ENCODE assay signal across 25 cellular contexts in genomic region chr3:193859195-193859594, GRCh38.
"Had no signal": no experiment of that assay in that cellular context is flagged by ENCODE, and none has a peak within 500 bp of the region (broad histone marks: within the 10 kb centered on the region; RNA-seq: fewer than 3 reads in every experiment).

No MANE protein-coding gene starts in this region.

- H3K4me3 Mint-ChIP-seq: activated CD4-positive, alpha-beta memory T cell treated with anti-CD3 and anti-CD28 coated beads, Interleukin-2, amount 10 ng/mL, durations not matched to agents 7 days and 5 days; activated CD4-positive, alpha-beta T cell treated with anti-CD3 and anti-CD28 coated beads for 36 hours; activated CD8-positive, alpha-beta memory T cell treated with anti-CD3 and anti-CD28 coated beads, Interleukin-2, amount 10 ng/mL, durations not matched to agents 7 days and 5 days; activated naive CD4-positive, alpha-beta T cell treated with anti-CD3 and anti-CD28 coated beads for 36 hours; endodermal cell; neural progenitor cell; stimulated activated effector memory CD8-positive, alpha-beta T cell treated with anti-CD3 and anti-CD28 coated beads, Interleukin-12 subunit alpha, Interleukin-12 subunit beta, amount 100 ng/mL, for 72 hours; T-helper 2 cell treated with Interferon-gamma antibody and Interleukin-4, amounts not matched to agents 5 μg/mL and 100 μg/mL, for 36 hours; WTC11 had no signal

- H3K27me3 ChIP-seq: body of pancreas, gastrocnemius medialis, neural progenitor cell, ovary had no signal

- FAIRE-seq: colon, keratinocyte had no signal

- H3K36me3 Mint-ChIP-seq: activated CD8-positive, alpha-beta memory T cell treated with anti-CD3 and anti-CD28 coated beads, Interleukin-2, amount 10 ng/mL, durations not matched to agents 7 days and 5 days; neural progenitor cell; stimulated activated effector memory CD8-positive, alpha-beta T cell treated with anti-CD3 and anti-CD28 coated beads, Interleukin-12 subunit alpha, Interleukin-12 subunit beta, amount 100 ng/mL, for 72 hours; WTC11 had no signal

- H2AFZ ChIP-seq: neural progenitor cell had no signal

- H3K4me1 ChIP-seq: neural progenitor cell had no signal

- ATAC-seq: activated CD4-positive, alpha-beta T cell treated with anti-CD3 and anti-CD28 coated beads for 36 hours; activated CD8-positive, alpha-beta memory T cell treated with anti-CD3 and anti-CD28 coated beads, Interleukin-2, amount 10 ng/mL, durations not matched to agents 7 days and 5 days; body of pancreas; gastrocnemius medialis; left lobe of liver; psoas muscle; right cardiac atrium; stimulated activated effector memory CD8-positive, alpha-beta T cell treated with anti-CD3 and anti-CD28 coated beads, Interleukin-12 subunit alpha, Interleukin-12 subunit beta, amount 100 ng/mL, for 72 hours; WTC11 had no signal

- H3K4me1 Mint-ChIP-seq: activated CD4-positive, alpha-beta T cell treated with anti-CD3 and anti-CD28 coated beads for 36 hours; activated CD8-positive, alpha-beta memory T cell treated with anti-CD3 and anti-CD28 coated beads, Interleukin-2, amount 10 ng/mL, durations not matched to agents 7 days and 5 days; endodermal cell; neural progenitor cell; stimulated activated effector memory CD8-positive, alpha-beta T cell treated with anti-CD3 and anti-CD28 coated beads, Interleukin-12 subunit alpha, Interleukin-12 subunit beta, amount 100 ng/mL, for 72 hours had no signal

- H3K9me3 ChIP-seq: body of pancreas, gastrocnemius medialis, ovary, psoas muscle, thoracic aorta had no signal

- H3K4me2 ChIP-seq: neural progenitor cell, smooth muscle cell had no signal

- H3K9ac ChIP-seq: neural progenitor cell had no signal

- H3K4me3 ChIP-seq: body of pancreas, gastrocnemius medialis, lung, neural progenitor cell, ovary, psoas muscle, smooth muscle cell, thoracic aorta had no signal

- DNase-seq: activated CD4-positive, alpha-beta memory T cell treated with anti-CD3 and anti-CD28 coated beads, Interleukin-2, amount 10 ng/mL, durations not matched to agents 7 days and 5 days; activated CD4-positive, alpha-beta T cell treated with anti-CD3 and anti-CD28 coated beads for 36 hours; activated CD8-positive, alpha-beta memory T cell treated with anti-CD3 and anti-CD28 coated beads, Interleukin-2, amount 10 ng/mL, durations not matched to agents 7 days and 5 days; activated naive CD4-positive, alpha-beta T cell treated with anti-CD3 and anti-CD28 coated beads for 36 hours; body of pancreas; caudate nucleus; endodermal cell; erythroblast; gastrocnemius medialis; head of caudate nucleus; ovary; psoas muscle; right cardiac atrium; stimulated activated CD4-positive, alpha-beta T cell treated with anti-CD3 and anti-CD28 coated beads, Interleukin-4, amount 100 ng/mL, for 24 hours had no signal

- H3K27ac Mint-ChIP-seq: activated CD4-positive, alpha-beta memory T cell treated with anti-CD3 and anti-CD28 coated beads, Interleukin-2, amount 10 ng/mL, durations not matched to agents 7 days and 5 days; activated CD4-positive, alpha-beta T cell treated with anti-CD3 and anti-CD28 coated beads for 36 hours; activated CD8-positive, alpha-beta memory T cell treated with anti-CD3 and anti-CD28 coated beads, Interleukin-2, amount 10 ng/mL, durations not matched to agents 7 days and 5 days; activated naive CD4-positive, alpha-beta T cell treated with anti-CD3 and anti-CD28 coated beads for 36 hours; activated T-helper 2 cell treated with anti-CD3 and anti-CD28 coated beads, Interferon-gamma antibody, Interleukin-2, Interleukin-4, amounts not matched to agents 10 μg/mL and 5 μg/mL and 100 μg/mL, durations not matched to agents 14 hours and 24 hours and 36 hours; endodermal cell; stimulated activated effector memory CD8-positive, alpha-beta T cell treated with anti-CD3 and anti-CD28 coated beads, Interleukin-12 subunit alpha, Interleukin-12 subunit beta, amount 100 ng/mL, for 72 hours; T-helper 2 cell treated with Interferon-gamma antibody and Interleukin-4, amounts not matched to agents 5 μg/mL and 100 μg/mL, for 36 hours; WTC11 had no signal

- H3K36me3 ChIP-seq: gastrocnemius medialis, neural progenitor cell, ovary, thoracic aorta had no signal

- H3K27ac ChIP-seq: body of pancreas, gastrocnemius medialis, neural progenitor cell, ovary, psoas muscle, thoracic aorta had no signal

- H3K9me3 Mint-ChIP-seq: activated CD4-positive, alpha-beta memory T cell treated with anti-CD3 and anti-CD28 coated beads, Interleukin-2, amount 10 ng/mL, durations not matched to agents 7 days and 5 days; activated naive CD4-positive, alpha-beta T cell treated with anti-CD3 and anti-CD28 coated beads for 36 hours; activated T-helper 2 cell treated with anti-CD3 and anti-CD28 coated beads, Interferon-gamma antibody, Interleukin-2, Interleukin-4, amounts not matched to agents 10 μg/mL and 5 μg/mL and 100 μg/mL, durations not matched to agents 14 hours and 24 hours and 36 hours; stimulated activated effector memory CD8-positive, alpha-beta T cell treated with anti-CD3 and anti-CD28 coated beads, Interleukin-12 subunit alpha, Interleukin-12 subunit beta, amount 100 ng/mL, for 72 hours; T-helper 2 cell treated with Interferon-gamma antibody and Interleukin-4, amounts not matched to agents 5 μg/mL and 100 μg/mL, for 36 hours had no signal
